ENCODE assay signal across 1 cellular context in the genomic region with DNA sequence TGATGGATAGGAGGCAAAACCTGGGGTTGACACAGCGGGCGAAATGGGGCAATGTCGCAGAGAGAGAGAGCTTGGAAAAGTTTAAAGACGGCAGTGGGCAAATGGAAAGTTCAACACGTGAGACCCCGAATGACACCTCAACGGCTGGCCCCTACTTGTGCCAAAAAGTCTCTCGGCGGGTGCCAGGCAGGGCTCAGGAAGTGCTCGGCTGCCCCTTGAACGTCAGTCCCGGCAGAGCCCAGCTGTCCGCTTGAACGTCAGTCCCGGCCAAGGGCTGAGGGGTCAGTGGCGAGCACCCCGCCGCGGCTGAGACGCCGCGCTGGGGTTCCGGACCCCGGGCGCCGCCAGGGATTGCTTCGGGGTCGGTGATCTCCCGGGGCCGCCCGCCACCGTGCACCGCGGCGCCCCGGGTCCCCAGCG.
A peak's percentile ranks its signal among the peaks of the same experiment; 100 is the strongest.
TF ChIP-seq lines count a peak whose summit lies in the region.

No MANE protein-coding gene starts in this region.

TF ChIP-seq in GM12878, 131 proteins besides CTCF, POLR2A, EP300 and RAD21:
- TF ChIP-seq YY1 (IDR thresholded peaks at IDR 0.05; ENCODE audit: low read depth, low read length) = no peak
- TF ChIP-seq, protein P1, sequence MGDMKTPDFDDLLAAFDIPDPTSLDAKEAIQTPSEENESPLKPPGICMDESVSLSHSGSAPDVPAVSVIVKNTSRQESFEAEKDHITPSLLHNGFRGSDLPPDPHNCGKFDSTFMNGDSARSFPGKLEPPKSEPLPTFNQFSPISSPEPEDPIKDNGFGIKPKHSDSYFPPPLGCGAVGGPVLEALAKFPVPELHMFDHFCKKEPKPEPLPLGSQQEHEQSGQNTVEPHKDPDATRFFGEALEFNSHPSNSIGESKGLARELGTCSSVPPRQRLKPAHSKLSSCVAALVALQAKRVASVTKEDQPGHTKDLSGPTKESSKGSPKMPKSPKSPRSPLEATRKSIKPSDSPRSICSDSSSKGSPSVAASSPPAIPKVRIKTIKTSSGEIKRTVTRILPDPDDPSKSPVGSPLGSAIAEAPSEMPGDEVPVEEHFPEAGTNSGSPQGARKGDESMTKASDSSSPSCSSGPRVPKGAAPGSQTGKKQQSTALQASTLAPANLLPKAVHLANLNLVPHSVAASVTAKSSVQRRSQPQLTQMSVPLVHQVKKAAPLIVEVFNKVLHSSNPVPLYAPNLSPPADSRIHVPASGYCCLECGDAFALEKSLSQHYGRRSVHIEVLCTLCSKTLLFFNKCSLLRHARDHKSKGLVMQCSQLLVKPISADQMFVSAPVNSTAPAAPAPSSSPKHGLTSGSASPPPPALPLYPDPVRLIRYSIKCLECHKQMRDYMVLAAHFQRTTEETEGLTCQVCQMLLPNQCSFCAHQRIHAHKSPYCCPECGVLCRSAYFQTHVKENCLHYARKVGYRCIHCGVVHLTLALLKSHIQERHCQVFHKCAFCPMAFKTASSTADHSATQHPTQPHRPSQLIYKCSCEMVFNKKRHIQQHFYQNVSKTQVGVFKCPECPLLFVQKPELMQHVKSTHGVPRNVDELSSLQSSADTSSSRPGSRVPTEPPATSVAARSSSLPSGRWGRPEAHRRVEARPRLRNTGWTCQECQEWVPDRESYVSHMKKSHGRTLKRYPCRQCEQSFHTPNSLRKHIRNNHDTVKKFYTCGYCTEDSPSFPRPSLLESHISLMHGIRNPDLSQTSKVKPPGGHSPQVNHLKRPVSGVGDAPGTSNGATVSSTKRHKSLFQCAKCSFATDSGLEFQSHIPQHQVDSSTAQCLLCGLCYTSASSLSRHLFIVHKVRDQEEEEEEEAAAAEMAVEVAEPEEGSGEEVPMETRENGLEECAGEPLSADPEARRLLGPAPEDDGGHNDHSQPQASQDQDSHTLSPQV (IDR thresholded peaks at IDR 0.05) = no peak
- no peak for TF ChIP-seq ZBED1 (IDR thresholded peaks at IDR 0.05; ENCODE audit: borderline replicate concordance)
- no peak for TF ChIP-seq NR2C2 (IDR thresholded peaks at IDR 0.05; ENCODE audit: borderline replicate concordance, control insufficient read depth, insufficient read length, low read depth)
- no peak for TF ChIP-seq TBL1XR1 (IDR thresholded peaks at IDR 0.05; ENCODE audit: low read depth, low read length)
- TF ChIP-seq NR2F1 (conservative IDR thresholded peaks at IDR 0.05) = peak; percentile 24; the same call in 1 of the 2 replicates
- no peak for TF ChIP-seq SMAD5 (IDR thresholded peaks at IDR 0.05; ENCODE audit: low read depth)
- TF ChIP-seq KDM1A (IDR thresholded peaks at IDR 0.05; ENCODE audit: borderline replicate concordance) = no peak
- 0 out of 4 replicates have a peak, but pooled peaks of 1 of the 2 experiments have one; percentile 6 for TF ChIP-seq BHLHE40 (IDR thresholded peaks at IDR 0.05; ENCODE audit: borderline replicate concordance in 1 of 2, low read depth in 2 of 2, low read length in 1 of 2)
- TF ChIP-seq TAF1 (IDR thresholded peaks at IDR 0.05; ENCODE audit: borderline replicate concordance, low read depth, low read length) = no peak
- TF ChIP-seq SUPT20H (IDR thresholded peaks at IDR 0.05; ENCODE audit: borderline replicate concordance, control insufficient read depth, low read depth, low read length) = no peak
- TF ChIP-seq, protein P2, sequence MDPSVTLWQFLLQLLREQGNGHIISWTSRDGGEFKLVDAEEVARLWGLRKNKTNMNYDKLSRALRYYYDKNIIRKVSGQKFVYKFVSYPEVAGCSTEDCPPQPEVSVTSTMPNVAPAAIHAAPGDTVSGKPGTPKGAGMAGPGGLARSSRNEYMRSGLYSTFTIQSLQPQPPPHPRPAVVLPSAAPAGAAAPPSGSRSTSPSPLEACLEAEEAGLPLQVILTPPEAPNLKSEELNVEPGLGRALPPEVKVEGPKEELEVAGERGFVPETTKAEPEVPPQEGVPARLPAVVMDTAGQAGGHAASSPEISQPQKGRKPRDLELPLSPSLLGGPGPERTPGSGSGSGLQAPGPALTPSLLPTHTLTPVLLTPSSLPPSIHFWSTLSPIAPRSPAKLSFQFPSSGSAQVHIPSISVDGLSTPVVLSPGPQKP (IDR thresholded peaks at IDR 0.05; ENCODE audit: low read depth, low read length) = no peak
- no peak for TF ChIP-seq SPI1 (IDR thresholded peaks at IDR 0.05; ENCODE audit: borderline replicate concordance, insufficient read depth, low read depth, low read length)
- no peak for TF ChIP-seq MYB (IDR thresholded peaks at IDR 0.05; ENCODE audit: borderline replicate concordance, low read depth, low read length)
- TF ChIP-seq MTA3 (IDR thresholded peaks at IDR 0.05; ENCODE audit: borderline replicate concordance, low read length) = no peak
- TF ChIP-seq, protein P3, sequence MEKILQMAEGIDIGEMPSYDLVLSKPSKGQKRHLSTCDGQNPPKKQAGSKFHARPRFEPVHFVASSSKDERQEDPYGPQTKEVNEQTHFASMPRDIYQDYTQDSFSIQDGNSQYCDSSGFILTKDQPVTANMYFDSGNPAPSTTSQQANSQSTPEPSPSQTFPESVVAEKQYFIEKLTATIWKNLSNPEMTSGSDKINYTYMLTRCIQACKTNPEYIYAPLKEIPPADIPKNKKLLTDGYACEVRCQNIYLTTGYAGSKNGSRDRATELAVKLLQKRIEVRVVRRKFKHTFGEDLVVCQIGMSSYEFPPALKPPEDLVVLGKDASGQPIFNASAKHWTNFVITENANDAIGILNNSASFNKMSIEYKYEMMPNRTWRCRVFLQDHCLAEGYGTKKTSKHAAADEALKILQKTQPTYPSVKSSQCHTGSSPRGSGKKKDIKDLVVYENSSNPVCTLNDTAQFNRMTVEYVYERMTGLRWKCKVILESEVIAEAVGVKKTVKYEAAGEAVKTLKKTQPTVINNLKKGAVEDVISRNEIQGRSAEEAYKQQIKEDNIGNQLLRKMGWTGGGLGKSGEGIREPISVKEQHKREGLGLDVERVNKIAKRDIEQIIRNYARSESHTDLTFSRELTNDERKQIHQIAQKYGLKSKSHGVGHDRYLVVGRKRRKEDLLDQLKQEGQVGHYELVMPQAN (conservative IDR thresholded peaks at IDR 0.05) = 0 out of 2 replicates have a peak, but pooled peaks have one; percentile 40
- no peak for TF ChIP-seq MYC (IDR thresholded peaks at IDR 0.05; ENCODE audit: insufficient read depth, insufficient read length, insufficient replicate concordance, low read length, severe bottlenecking)
- no peak for TF ChIP-seq POLR2AphosphoS5 (IDR thresholded peaks at IDR 0.05; ENCODE audit: low read length)
